ENCODE assay signal across 26 cellular contexts in the genomic region with DNA sequence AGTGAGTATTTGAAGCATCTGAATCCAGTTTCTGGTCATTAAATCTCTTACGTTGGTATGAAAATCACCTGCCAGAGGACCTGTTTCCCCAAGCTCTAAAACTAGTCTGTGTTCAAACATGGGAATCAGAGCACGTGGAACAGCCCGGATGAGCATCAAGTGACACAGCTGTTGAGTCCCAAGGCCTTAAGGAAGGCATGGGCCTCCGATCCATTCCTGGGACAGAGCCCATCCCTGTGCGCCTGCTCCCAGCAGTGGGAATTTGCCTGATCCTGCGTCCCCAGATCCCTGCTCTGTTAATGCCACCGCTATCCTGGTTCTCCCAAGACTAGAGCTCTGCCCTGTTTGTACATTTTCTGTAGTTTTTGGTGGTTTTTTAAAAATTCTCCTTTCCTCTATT.
"Had no signal": no experiment of that assay in that cellular context is flagged by ENCODE, and none has a peak within 500 bp of the region (broad histone marks: within the 10 kb centered on the region; RNA-seq: fewer than 3 reads in every experiment).

No MANE protein-coding gene starts in this region.

- H3K27ac Mint-ChIP-seq: dendritic cell treated with granulocyte-macrophage colony-stimulating factor and Interleukin-4, amounts not matched to agents 40 ng/mL and 50 ng/mL, for 4 days; effector memory CD8-positive, alpha-beta T cell; endodermal cell; immature natural killer cell had no signal

- H3K79me2 ChIP-seq: hepatocyte had no signal

- FAIRE-seq: endometrium, islet of Langerhans, keratinocyte had no signal

- H3K4me3 ChIP-seq: colonic mucosa, esophagus squamous epithelium, gastrocnemius medialis, heart left ventricle, hepatocyte, left lung, lower lobe of right lung had no signal

- H3K4me1 Mint-ChIP-seq: endodermal cell, immature natural killer cell had no signal

- H3K4me2 ChIP-seq: hepatocyte had no signal

- H3K36me3 Mint-ChIP-seq: immature natural killer cell had no signal

- H3K4me1 ChIP-seq: colonic mucosa, left lung had no signal

- H3K9me3 ChIP-seq: colonic mucosa, esophagus squamous epithelium, gastrocnemius medialis, heart left ventricle, left lung, lower lobe of right lung had no signal

- H2AFZ ChIP-seq: hepatocyte had no signal

- ATAC-seq: effector memory CD8-positive, alpha-beta T cell; esophagus mucosa; gastrocnemius medialis; heart left ventricle; left cardiac atrium; left lung; left ventricle myocardium superior; lower lobe of right lung had no signal

- H3K36me3 ChIP-seq: colonic mucosa, esophagus squamous epithelium, gastrocnemius medialis, heart left ventricle, left lung, lower lobe of right lung had no signal

- H3K27ac ChIP-seq: colonic mucosa, epithelial cell of prostate, esophagus squamous epithelium, gastrocnemius medialis, heart left ventricle, hepatocyte, left lung, lower lobe of right lung had no signal

- H3K27me3 ChIP-seq: colonic mucosa, esophagus squamous epithelium, gastrocnemius medialis, hepatocyte, left lung had no signal

- DNase-seq: colonic mucosa; cortex of kidney; effector CD8-positive, alpha-beta T cell; effector memory CD8-positive, alpha-beta T cell; endodermal cell; erythroblast; esophagus squamous epithelium; foreskin fibroblast; foreskin melanocyte; gastrocnemius medialis; heart left ventricle; hypothalamus; immature natural killer cell; left cardiac atrium; left lung; left ventricle myocardium superior; lower lobe of right lung; mesenchymal stem cell; midbrain had no signal

- H3K9me3 Mint-ChIP-seq: dendritic cell treated with granulocyte-macrophage colony-stimulating factor and Interleukin-4, amounts not matched to agents 40 ng/mL and 50 ng/mL, for 4 days; effector memory CD8-positive, alpha-beta T cell; immature natural killer cell had no signal

- H3K4me3 Mint-ChIP-seq: dendritic cell treated with granulocyte-macrophage colony-stimulating factor and Interleukin-4, amounts not matched to agents 40 ng/mL and 50 ng/mL, for 4 days; effector memory CD8-positive, alpha-beta T cell; endodermal cell; immature natural killer cell had no signal
